Comparison of ENCODE assay signal across 10 cellular contexts in the genomic region with DNA sequence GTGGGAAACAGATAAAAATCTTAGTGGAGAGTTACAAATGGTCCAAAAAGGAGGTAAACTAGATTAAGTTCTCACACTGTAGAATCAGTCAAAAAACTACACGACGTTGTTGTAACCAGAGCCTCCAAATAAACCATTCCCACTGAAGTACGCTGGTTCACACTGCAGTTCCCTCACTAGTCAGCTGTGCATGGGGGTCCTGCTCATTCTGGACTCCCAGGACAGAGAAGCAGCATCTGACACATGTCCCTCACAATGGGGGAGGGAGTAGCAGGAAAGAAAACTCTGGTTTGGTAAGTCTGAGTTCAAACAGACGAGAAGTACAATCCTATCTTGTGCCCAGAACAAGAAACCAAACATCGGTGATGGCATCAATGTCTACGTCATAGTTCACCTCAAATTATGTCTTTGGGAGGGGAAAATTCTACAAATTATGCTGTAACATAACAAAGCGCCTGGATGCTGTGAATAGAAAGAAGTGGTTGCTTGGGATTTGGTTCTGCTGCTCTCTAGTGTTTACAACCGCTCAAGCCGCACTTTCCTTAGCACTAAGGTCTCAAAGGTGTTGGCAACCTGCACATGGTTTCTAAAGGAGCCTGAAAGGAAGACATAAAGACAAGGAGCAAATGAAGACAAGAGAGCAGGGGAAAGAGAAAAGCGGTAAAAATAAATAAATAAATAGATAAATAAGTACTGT.
DNase-seq lines count a peak whose midpoint lies in the region; TF ChIP-seq lines count a peak whose summit lies in the region.
"Had no signal": no experiment of that assay in that cellular context is flagged by ENCODE, and none has a peak within 500 bp of the region (broad histone marks: within the 10 kb centered on the region; RNA-seq: fewer than 3 reads in every experiment).

No MANE protein-coding gene starts in this region.

- CTCF ChIA-PET in activated CD4-positive, alpha-beta memory T cell treated with anti-CD3 and anti-CD28 coated beads, Interleukin-2, amount 10 ng/mL, durations not matched to agents 7 days and 5 days (lab: Charles Lee): interaction anchor here (1.0 kb wide), 1 partner anchor 67 kb away, joined by 3 read pairs; no protein-coding TSS in a partner anchor

- peaks cover 4% of the 10 kb centered on the region for H3K4me1 Mint-ChIP-seq in neural progenitor cell
- H3K4me1 Mint-ChIP-seq in activated CD4-positive, alpha-beta memory T cell treated with anti-CD3 and anti-CD28 coated beads, Interleukin-2, amount 10 ng/mL, durations not matched to agents 7 days and 5 days: peaks cover 25% of the 10 kb centered on the region

- no peaks in the 10 kb centered on the region for H3K36me3 ChIP-seq in SJCRH30
- H3K36me3 ChIP-seq in neural progenitor cell: no peaks in the 10 kb centered on the region

- H3K9me3 ChIP-seq in SJCRH30 (replicated peaks) (no peaks in the 10 kb centered on the region), neural progenitor cell (ENCODE audit: low read depth) (no peaks in the 10 kb centered on the region)

- no peaks in the 10 kb centered on the region for H3K9me3 Mint-ChIP-seq in neural progenitor cell
- no peaks in the 10 kb centered on the region for H3K9me3 Mint-ChIP-seq in activated CD4-positive, alpha-beta memory T cell treated with anti-CD3 and anti-CD28 coated beads, Interleukin-2, amount 10 ng/mL, durations not matched to agents 7 days and 5 days

- no peak overlapping the region for H3K9ac ChIP-seq in neural progenitor cell

- POLR2A ChIA-PET in activated CD4-positive, alpha-beta memory T cell treated with anti-CD3 and anti-CD28 coated beads, Interleukin-2, amount 10 ng/mL, durations not matched to agents 7 days and 5 days (lab: Charles Lee): interaction anchor here (1.2 to 1.3 kb wide), 2 partner anchors 33 to 44 kb away, joined by 3 to 7 read pairs; no protein-coding TSS in a partner anchor

- no peaks in the 10 kb centered on the region for H3K36me3 Mint-ChIP-seq in neural progenitor cell
- H3K36me3 Mint-ChIP-seq in activated CD4-positive, alpha-beta memory T cell treated with anti-CD3 and anti-CD28 coated beads, Interleukin-2, amount 10 ng/mL, durations not matched to agents 7 days and 5 days (ENCODE audit: low read depth): peaks cover 3% of the 10 kb centered on the region

- H3K4me3 Mint-ChIP-seq in neural progenitor cell: no peak overlapping the region
- no peak overlapping the region for H3K4me3 Mint-ChIP-seq in activated CD4-positive, alpha-beta memory T cell treated with anti-CD3 and anti-CD28 coated beads, Interleukin-2, amount 10 ng/mL, durations not matched to agents 7 days and 5 days

- H3K27me3 Mint-ChIP-seq in neural progenitor cell (ENCODE audit: insufficient read depth, low read depth): no peaks in the 10 kb centered on the region
- peaks cover 7% of the 10 kb centered on the region for H3K27me3 Mint-ChIP-seq in activated CD4-positive, alpha-beta memory T cell treated with anti-CD3 and anti-CD28 coated beads, Interleukin-2, amount 10 ng/mL, durations not matched to agents 7 days and 5 days

- no peaks in the 10 kb centered on the region for H4K20me1 ChIP-seq in neural progenitor cell (ENCODE audit: low read depth)

- H3K27me3 ChIP-seq in SJCRH30: no peaks in the 10 kb centered on the region
- no peaks in the 10 kb centered on the region for H3K27me3 ChIP-seq in neural progenitor cell

- peak overlapping the region; percentile 15; the same call in 1 of the 2 replicates for H3K27ac ChIP-seq in SJCRH30
- H3K27ac ChIP-seq in epithelial cell of prostate: no peak overlapping the region
- H3K27ac ChIP-seq in neural progenitor cell: no peak overlapping the region

- DNase-seq in NCI-H748 (lab: John Stamatoyannopoulos, UW; ENCODE audit: unreplicated experiment) (peak; percentile 23), NCI-H748 treated with DMSO at 0.1 percent for 48 hours (lab: John Stamatoyannopoulos, UW) (no peak), SJCRH30 (peak in 1 of 2 experiments; percentile 14), epithelial cell of prostate (ENCODE audit: low read depth, low spot score) (peak; percentile 12), neural progenitor cell (ENCODE audit: low spot score) (peak; percentile 46), NCI-H345 (lab: John Stamatoyannopoulos, UW) (no peak)
- no peak for DNase-seq in stimulated activated CD4-positive, alpha-beta T cell treated with anti-CD3 and anti-CD28 coated beads, Interleukin-4, amount 100 ng/mL, for 1 hour
- no peak for DNase-seq in activated CD4-positive, alpha-beta memory T cell treated with anti-CD3 and anti-CD28 coated beads, Interleukin-2, amount 10 ng/mL, durations not matched to agents 7 days and 5 days
- DNase-seq: activated CD8-positive, alpha-beta memory T cell treated with anti-CD3 and anti-CD28 coated beads, Interleukin-2, amount 50 U/mL, for 48 hours; NCI-H226 had no signal

- peak; percentile 44 for TF ChIP-seq CTCF in neural progenitor cell (IDR thresholded peaks at IDR 0.05)

- no peak overlapping the region for H3K27ac Mint-ChIP-seq in neural progenitor cell
- no peak overlapping the region for H3K27ac Mint-ChIP-seq in activated CD4-positive, alpha-beta memory T cell treated with anti-CD3 and anti-CD28 coated beads, Interleukin-2, amount 10 ng/mL, durations not matched to agents 7 days and 5 days

- no peak overlapping the region for H3K4me3 ChIP-seq in SJCRH30
- no peak overlapping the region for H3K4me3 ChIP-seq in neural progenitor cell

- H3K4me2 ChIP-seq in neural progenitor cell: no peak overlapping the region

- H3K79me2 ChIP-seq in neural progenitor cell (ENCODE audit: low read depth): no peaks in the 10 kb centered on the region

- H3K4me1 ChIP-seq in SJCRH30: peaks cover 17% of the 10 kb centered on the region
- no peaks in the 10 kb centered on the region for H3K4me1 ChIP-seq in neural progenitor cell

- H2AFZ ChIP-seq in neural progenitor cell (replicated peaks): no peak overlapping the region

- no peaks in the 10 kb centered on the region for H3F3A ChIP-seq in neural progenitor cell (ENCODE audit: low read depth)

Comparison
In these comparisons a context has a peak if more than half of its experiments do, and no peak if none do; other contexts are left out.
1. DNase-seq: peak in NCI-H748 (single experiment), epithelial cell of prostate (single experiment) and neural progenitor cell (single experiment); none in NCI-H748 treated with DMSO at 0.1 percent for 48 hours (single experiment), NCI-H345 (single experiment), stimulated activated CD4-positive, alpha-beta T cell treated with anti-CD3 and anti-CD28 coated beads, Interleukin-4, amount 100 ng/mL, for 1 hour (single experiment) and activated CD4-positive, alpha-beta memory T cell treated with anti-CD3 and anti-CD28 coated beads, Interleukin-2, amount 10 ng/mL, durations not matched to agents 7 days and 5 days (single experiment).